ENCODE assay signal across 14 cellular contexts in genomic region chr2:226903179-226903578, GRCh38.
A peak's percentile ranks its signal among the peaks of the same experiment; 100 is the strongest.
DNase-seq lines count a peak whose midpoint lies in the region; ATAC-seq, FAIRE-seq and TF ChIP-seq lines count a peak whose summit lies in the region.
"Had no signal": no experiment of that assay in that cellular context is flagged by ENCODE, and none has a peak within 500 bp of the region (broad histone marks: within the 10 kb centered on the region; RNA-seq: fewer than 3 reads in every experiment).

No MANE protein-coding gene starts in this region.

- peak overlapping the region; percentile 28 for H3K4me3 Mint-ChIP-seq in astrocyte (ENCODE audit: unreplicated experiment)
- no peak overlapping the region for H3K4me3 Mint-ChIP-seq in memory B cell
- no peak overlapping the region for H3K4me3 Mint-ChIP-seq in endodermal cell
- H3K4me3 Mint-ChIP-seq: neural progenitor cell; T-helper 1 cell treated with Interleukin-12 subunit alpha and Interleukin-12 subunit beta and Interleukin-4 antibody, amounts not matched to agents 30 μg/mL and 1 μg/mL, for 36 hours had no signal

- H2AFZ ChIP-seq in astrocyte (ENCODE audit: low read depth, low read length): no peak overlapping the region
- H2AFZ ChIP-seq: neural progenitor cell had no signal

- H3K27ac ChIP-seq in astrocyte (ENCODE audit: low read depth, low read length) (peak overlapping the region; percentile 56), endodermal cell (ENCODE audit: low read depth, low read length) (no peak overlapping the region), left ventricle myocardium inferior (replicated peaks) (no peak overlapping the region)
- H3K27ac ChIP-seq: KMS-11, neural progenitor cell, transverse colon had no signal

- H3K4me3 ChIP-seq in AG10803 (ENCODE audit: low read length): no peak overlapping the region
- no peak overlapping the region for H3K4me3 ChIP-seq in astrocyte (ENCODE audit: insufficient read depth, low read depth, low read length)
- H3K4me3 ChIP-seq in endodermal cell (ENCODE audit: low read length): no peak overlapping the region
- no peak overlapping the region for H3K4me3 ChIP-seq in left ventricle myocardium inferior
- H3K4me3 ChIP-seq: neural progenitor cell, transverse colon had no signal

- H4K20me1 ChIP-seq in astrocyte (ENCODE audit: insufficient read depth, low read length): no peaks in the 10 kb centered on the region

- H3K9ac ChIP-seq in astrocyte (ENCODE audit: low read length) (no peak overlapping the region), endodermal cell (ENCODE audit: extremely low read depth, low read length, poor library complexity, severe bottlenecking) (no peak overlapping the region)
- H3K9ac ChIP-seq: KMS-11, neural progenitor cell had no signal

- intact Hi-C loops in left ventricle myocardium inferior (cut with micrococcal nuclease): no loop called here

- TF ChIP-seq CTCF in AG10803 (conservative IDR thresholded peaks at IDR 0.05; ENCODE audit: low read length): no peak
- TF ChIP-seq CTCF in astrocyte (IDR thresholded peaks at IDR 0.05; ENCODE audit: insufficient read depth, low read depth, low read length): no peak
- no peak for TF ChIP-seq CTCF in endodermal cell (conservative IDR thresholded peaks at IDR 0.05)
- TF ChIP-seq CTCF in left ventricle myocardium inferior (IDR thresholded peaks at IDR 0.05; ENCODE audit: borderline replicate concordance): no peak

- ATAC-seq in memory B cell (ENCODE audit: low read depth) (no peak), GM19328 (IDR thresholded peaks at IDR 0.05; ENCODE audit: unreplicated experiment) (no peak)

- DNase-seq in AG10803 (ENCODE audit: low read depth) (peak; percentile 83), HS-5 (ENCODE audit: low read depth) (peak; percentile 86), astrocyte (ENCODE audit: low read depth) (peak; percentile 82), memory B cell (ENCODE audit: low spot score in 2 of 2) (no peak), endodermal cell (no peak), activated gamma-delta T cell (lab: John Stamatoyannopoulos, UW) (no peak), left ventricle myocardium inferior (no peak)
- DNase-seq: immature natural killer cell, NCI-H69, transverse colon had no signal

- H3K27ac Mint-ChIP-seq in astrocyte (ENCODE audit: unreplicated experiment) (peak overlapping the region; percentile 13), memory B cell (peak overlapping the region; percentile 62), endodermal cell (no peak overlapping the region)
- H3K27ac Mint-ChIP-seq: immature natural killer cell; neural progenitor cell; T-helper 1 cell treated with Interleukin-12 subunit alpha and Interleukin-12 subunit beta and Interleukin-4 antibody, amounts not matched to agents 30 μg/mL and 1 μg/mL, for 36 hours had no signal

- H3K27me3 Mint-ChIP-seq in astrocyte (ENCODE audit: low read depth, unreplicated experiment) (no peaks in the 10 kb centered on the region), memory B cell (no peaks in the 10 kb centered on the region), endodermal cell (ENCODE audit: insufficient read depth) (no peaks in the 10 kb centered on the region)

- peak; percentile 72 for FAIRE-seq in astrocyte (lab: Jason Lieb, UNC)

- H3K4me2 ChIP-seq in astrocyte (ENCODE audit: low read length): peak overlapping the region; percentile 67
- H3K4me2 ChIP-seq: KMS-11, neural progenitor cell had no signal

- H3K9me3 Mint-ChIP-seq in astrocyte (ENCODE audit: unreplicated experiment) (peaks cover 3% of the 10 kb centered on the region), memory B cell (no peaks in the 10 kb centered on the region), endodermal cell (no peaks in the 10 kb centered on the region)
- H3K9me3 Mint-ChIP-seq: immature natural killer cell; neural progenitor cell; T-helper 1 cell treated with Interleukin-12 subunit alpha and Interleukin-12 subunit beta and Interleukin-4 antibody, amounts not matched to agents 30 μg/mL and 1 μg/mL, for 36 hours had no signal

- H3K36me3 Mint-ChIP-seq in astrocyte (ENCODE audit: low read depth, unreplicated experiment) (peaks cover 8% of the 10 kb centered on the region), memory B cell (peaks cover 7% of the 10 kb centered on the region), endodermal cell (ENCODE audit: low read depth) (peaks cover 3% of the 10 kb centered on the region)
- H3K36me3 Mint-ChIP-seq: neural progenitor cell had no signal

- H3K9me3 ChIP-seq in astrocyte (ENCODE audit: insufficient read depth, low read depth, low read length) (no peaks in the 10 kb centered on the region), endodermal cell (ENCODE audit: control insufficient read depth, low read length) (no peaks in the 10 kb centered on the region), left ventricle myocardium inferior (replicated peaks) (no peaks in the 10 kb centered on the region)
- H3K9me3 ChIP-seq: transverse colon had no signal

- H3K79me2 ChIP-seq in astrocyte (ENCODE audit: insufficient read depth, low read length): no peaks in the 10 kb centered on the region

- H3K4me1 ChIP-seq in astrocyte (ENCODE audit: insufficient read depth, low read length) (peaks cover 10% of the 10 kb centered on the region), endodermal cell (ENCODE audit: control insufficient read depth, insufficient read depth, low read length) (no peaks in the 10 kb centered on the region), left ventricle myocardium inferior (peaks cover 10% of the 10 kb centered on the region)

- H3K27me3 ChIP-seq in astrocyte (ENCODE audit: insufficient read depth, low read length) (no peaks in the 10 kb centered on the region), endodermal cell (ENCODE audit: control insufficient read depth, insufficient read depth, low read length, poor library complexity, severe bottlenecking) (no peaks in the 10 kb centered on the region), left ventricle myocardium inferior (ENCODE audit: low read depth) (no peaks in the 10 kb centered on the region)
- H3K27me3 ChIP-seq: neural progenitor cell, transverse colon had no signal

- no peaks in the 10 kb centered on the region for H3K36me3 ChIP-seq in astrocyte (ENCODE audit: insufficient read depth, low read length)
- H3K36me3 ChIP-seq in endodermal cell (ENCODE audit: control insufficient read depth, insufficient read depth, low read length): no peaks in the 10 kb centered on the region
- H3K36me3 ChIP-seq in left ventricle myocardium inferior: no peaks in the 10 kb centered on the region
- H3K36me3 ChIP-seq: neural progenitor cell, transverse colon had no signal

- H3K4me1 Mint-ChIP-seq in astrocyte (ENCODE audit: low read depth, unreplicated experiment) (peaks cover 4% of the 10 kb centered on the region), memory B cell (peaks cover 44% of the 10 kb centered on the region), endodermal cell (peaks cover 2% of the 10 kb centered on the region)
- H3K4me1 Mint-ChIP-seq: neural progenitor cell had no signal

- 96% methylated on average over 4 of the region's 4 CpGs; no CpG with 5 or more reads in 1 of the 2 experiments for WGBS in endodermal cell (ENCODE audit: insufficient coverage in 1 of 2, insufficient read length in 1 of 2), 2 experiments

Comparison
In these comparisons a context has a peak if more than half of its experiments do, and no peak if none do; other contexts are left out.
1. DNase-seq: peak in AG10803 (single experiment), HS-5 (single experiment) and astrocyte (single experiment); none in memory B cell (0 of 2), endodermal cell (single experiment), activated gamma-delta T cell (single experiment) and left ventricle myocardium inferior (single experiment).